ENCODE assay signal across 12 cellular contexts in the genomic region with DNA sequence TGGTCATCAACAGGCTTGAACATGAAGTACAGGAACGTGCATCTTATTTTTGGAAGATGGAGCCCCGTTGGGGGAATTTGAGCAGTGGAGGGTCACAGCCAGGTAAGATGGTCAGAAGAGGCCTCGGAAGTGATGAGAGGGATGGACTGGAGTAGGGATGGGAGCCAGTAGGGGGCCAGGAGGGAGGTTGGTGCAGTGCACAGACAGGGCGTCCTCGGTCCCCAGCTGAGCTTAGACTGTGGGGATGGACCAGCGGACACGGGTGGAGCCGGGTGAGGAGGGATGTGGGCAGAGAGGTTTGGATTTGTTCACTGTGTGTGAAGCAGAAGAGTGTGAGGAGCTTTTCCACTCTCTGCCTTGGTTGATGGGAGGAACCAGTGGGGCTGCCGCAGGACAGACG. TPM values are rescaled to one million over a fixed set of nuclear protein-coding genes. Genes with fewer than 3 reads are reported as not detected.
DNase-seq lines count a peak whose midpoint lies in the region; ATAC-seq, FAIRE-seq and TF ChIP-seq lines count a peak whose summit lies in the region.
"Had no signal": no experiment of that assay in that cellular context is flagged by ENCODE, and none has a peak within 500 bp of the region (broad histone marks: within the 10 kb centered on the region; RNA-seq: fewer than 3 reads in every experiment).

No MANE protein-coding gene starts in this region.

- WGBS in K562 (ENCODE audit: insufficient coverage, low coverage, missing lambda C conversion rate) = 67% methylated on average over 10 of the region's 10 CpGs

- peak; percentile 1 for TF ChIP-seq CTCF in cardiac muscle cell (IDR thresholded peaks at IDR 0.05; ENCODE audit: low read depth, low read length)
- TF ChIP-seq CTCF in K562 (IDR thresholded peaks at IDR 0.05 in 2 of 3, conservative IDR thresholded peaks at IDR 0.05 in 1 of 3; ENCODE audit: insufficient read depth in 2 of 3, low read depth in 1 of 3, low read length in 3 of 3) = 0 out of 6 replicates have a peak, but pooled peaks of 1 of the 3 experiments have one; percentile 14
- no peak for TF ChIP-seq CTCF in upper lobe of right lung (IDR thresholded peaks at IDR 0.05)

- no peak overlapping the region for H3K4me3 ChIP-seq in cardiac muscle cell
- H3K4me3 ChIP-seq in K562 = no peak overlapping the region
- no peak overlapping the region for H3K4me3 ChIP-seq in mucosa of stomach (ENCODE audit: low read length)
- H3K4me3 ChIP-seq in upper lobe of right lung = peak overlapping the region; percentile 12
- H3K4me3 ChIP-seq: HAP-1 had no signal

- POLR2A ChIA-PET in K562 (lab: Yijun Ruan, JAX) = interaction anchor here (0.6 to 7.0 kb wide), 10 partner anchors 10 to 185 kb away, joined by 3 to 66 read pairs (median 4); partner anchors contain the start of genes LILRB3, MBOAT7, RPS9 and TSEN34

- no TSS peak for BruUV-seq in K562 (replicated peaks; lab: Mats Ljungman, UMichigan)

- TF ChIP-seq EP300 in K562 (IDR thresholded peaks at IDR 0.05; ENCODE audit: low read length) = no peak

- no peak for ATAC-seq in K562
- no peak for ATAC-seq in upper lobe of right lung

- intact Hi-C loops in cardiac septum (cut with DNase I) (no loop called here), K562 (cut with micrococcal nuclease) (loop anchor here (2.0 kb wide), 1 partner anchor 20 kb away; no protein-coding TSS in a partner anchor), upper lobe of right lung (cut with DNase I) (no loop called here)

- no peak for DNase-seq in cardiac muscle cell (ENCODE audit: low read depth in 1 of 2, low spot score in 1 of 2)
- no peak for DNase-seq in cardiac septum (ENCODE audit: low spot score)
- DNase-seq in K562 (ENCODE audit: extremely low read depth in 1 of 4, low spot score in 3 of 4) = no peak
- DNase-seq in upper lobe of right lung = no peak
- no peak for DNase-seq in COLO668 (lab: John Stamatoyannopoulos, UW; ENCODE audit: unreplicated experiment)
- no peak for DNase-seq in SHP77 treated with DMSO at 0.1 percent for 48 hours (lab: John Stamatoyannopoulos, UW)
- no peak for DNase-seq in globus pallidus (ENCODE audit: low spot score)
- DNase-seq: AML-193, NCI-H446, SHP77 had no signal

- TF ChIP-seq POLR2A in K562 (conservative IDR thresholded peaks at IDR 0.05) = no peak; the same call in 1 of the 2 replicates

- no peak for TF ChIP-seq RAD21 in K562 (CRISPR knock-in tag; conservative IDR thresholded peaks at IDR 0.05 in 1 of 2, IDR thresholded peaks at IDR 0.05 in 1 of 2)

- H3K27me3 ChIP-seq in cardiac muscle cell (no peaks in the 10 kb centered on the region), K562 (ENCODE audit: control insufficient read depth in 2 of 2, insufficient read depth in 2 of 2, low read length in 2 of 2) (no peaks in the 10 kb centered on the region), mucosa of stomach (ENCODE audit: control insufficient read depth, insufficient read depth, low read length) (no peaks in the 10 kb centered on the region), upper lobe of right lung (no peaks in the 10 kb centered on the region)

- H3K4me2 ChIP-seq in K562 (ENCODE audit: insufficient read depth, low read length) = peak overlapping the region; percentile 60

- in situ Hi-C loops in K562 (cut with MboI) = no loop called here

- H3K36me3 ChIP-seq in cardiac muscle cell (peaks cover 20% of the 10 kb centered on the region), K562 (ENCODE audit: control insufficient read depth, insufficient read depth, low read length) (peaks cover 39% of the 10 kb centered on the region), mucosa of stomach (ENCODE audit: control insufficient read depth, insufficient read depth, low read length) (peaks cover 9% of the 10 kb centered on the region), upper lobe of right lung (peaks cover 17% of the 10 kb centered on the region)

- peaks cover 46% of the 10 kb centered on the region for H3K79me2 ChIP-seq in K562 (ENCODE audit: control insufficient read depth, insufficient read depth, low read length)

- peak overlapping the region; percentile 44; the same call in 1 of the 2 replicates for H2AFZ ChIP-seq in K562 (ENCODE audit: low read depth, low read length)

- H3K27ac ChIP-seq in cardiac muscle cell = peak overlapping the region; percentile 85
- peak overlapping the region; percentile 76 for H3K27ac ChIP-seq in K562 (ENCODE audit: extremely low read depth, low read depth, low read length)
- H3K27ac ChIP-seq in upper lobe of right lung = peak overlapping the region; percentile 92

- peak overlapping the region; percentile 11 to 24; a peak in 2 of 4 replicates for H3K9ac ChIP-seq in K562 (ENCODE audit: insufficient read depth in 1 of 2, low read depth in 2 of 2, low read length in 2 of 2)
- peak overlapping the region; percentile 8 for H3K9ac ChIP-seq in mucosa of stomach (ENCODE audit: low read length)

- peaks cover 39% of the 10 kb centered on the region for H3K4me1 ChIP-seq in cardiac muscle cell (ENCODE audit: low read depth)
- H3K4me1 ChIP-seq in K562 (replicated peaks in 1 of 2; ENCODE audit: control insufficient read depth in 2 of 2, insufficient read depth in 2 of 2, low read length in 2 of 2) = peaks cover 52 to 67% of the 10 kb centered on the region in 2 experiments
- peaks cover 43% of the 10 kb centered on the region for H3K4me1 ChIP-seq in mucosa of stomach (ENCODE audit: control insufficient read depth, insufficient read depth, low read length)
- peaks cover 50% of the 10 kb centered on the region for H3K4me1 ChIP-seq in upper lobe of right lung

- CTCF ChIA-PET in K562 (lab: Yijun Ruan, JAX; ENCODE audit: low intra/inter-chr PET ratio) = no interaction called here

- no peak for FAIRE-seq in K562 (lab: Jason Lieb, UNC)

- peaks cover 20% of the 10 kb centered on the region for H3K9me1 ChIP-seq in K562 (ENCODE audit: control insufficient read depth, insufficient read depth, low read length)

- H3K9me3 ChIP-seq in cardiac muscle cell (ENCODE audit: low read depth) = no peaks in the 10 kb centered on the region
- no peaks in the 10 kb centered on the region for H3K9me3 ChIP-seq in K562 (replicated peaks; ENCODE audit: control insufficient read depth, insufficient read depth, low read depth, low read length)
- no peaks in the 10 kb centered on the region for H3K9me3 ChIP-seq in mucosa of stomach (ENCODE audit: control insufficient read depth, low read length)
- no peaks in the 10 kb centered on the region for H3K9me3 ChIP-seq in upper lobe of right lung
- H3K9me3 ChIP-seq: HAP-1 had no signal

- H4K20me1 ChIP-seq in K562 (replicated peaks; ENCODE audit: control insufficient read depth, insufficient read depth, low read length) = peaks cover 47% of the 10 kb centered on the region

RNA-seq across cellular contexts. Expression of gene RPS9, which starts 10.6 kb away (rescaled TPM):
- 1,874 and 2,216 TPM in 2 replicates for total RNA-seq in cardiac muscle cell
- polyA plus RNA-seq in cardiac muscle cell = 433 and 451 TPM in 2 replicates
- total RNA-seq in cardiac septum = 615 TPM
- 331 and 680 TPM in 2 replicates for total RNA-seq in K562 (2011; cell fraction: chromatin; rRNA removed; ENCODE audit: low replicate concordance)
- 909 and 1,212 TPM in 2 replicates for total RNA-seq in K562 (2011; cell fraction: nucleolus; rRNA removed)
- total RNA-seq in K562 (2011; cell fraction: nucleoplasm; rRNA removed) = 945 and 1,251 TPM in 2 replicates
- total RNA-seq in K562 (2014; rRNA removed) = 4,156 and 4,613 TPM in 2 replicates
- 714 and 1,122 TPM in 2 replicates for total RNA-seq in K562 (2014; rRNA removed; fragmentation: Illumina TruSeq; extraction: Trizol)
- total RNA-seq in K562 (2015; rRNA removed; fragmentation: Illumina TruSeq; extraction: Trizol) = 1,777 and 1,782 TPM in 2 replicates
- 1,573 and 1,625 TPM in 2 replicates for total RNA-seq in K562 (2021)
- 1,792 and 2,151 TPM in 2 replicates for polyA plus RNA-seq in K562 (2011; rRNA removed)
- polyA plus RNA-seq in K562 (2011; cell fraction: cytosol; rRNA removed) = 3,305 and 3,579 TPM in 2 replicates
- polyA plus RNA-seq in K562 (2011; cell fraction: nucleus; rRNA removed) = 1,541 and 1,658 TPM in 2 replicates
- polyA plus RNA-seq in K562 (2012) = 3,049 and 5,076 TPM in 2 replicates
- 2,256 and 3,393 TPM in 2 replicates for polyA plus RNA-seq in K562 (2014; fragmentation: Illumina TruSeq; extraction: Trizol)
- 100 to 1,000 TPM; 456 to 490 TPM for polyA plus RNA-seq in K562 (2014; fragmentation: Nextera tagmentation; extraction: Ambion mirVana)
- polyA plus RNA-seq in K562 (2014; rRNA removed) = 3,325 and 5,114 TPM in 2 replicates
- 287 and 381 TPM in 2 replicates for polyA minus RNA-seq in K562 (2011; rRNA and poly(A)+ RNA removed)
- polyA minus RNA-seq in K562 (2011; cell fraction: cytosol; rRNA and poly(A)+ RNA removed) = 464 and 517 TPM in 2 replicates
- polyA minus RNA-seq in K562 (2011; cell fraction: nucleus; rRNA and poly(A)+ RNA removed) = 240 and 304 TPM in 2 replicates
- 1,039 TPM for total RNA-seq in upper lobe of right lung

RNA-seq across cellular contexts. Expression of gene LILRB3, which starts 11.6 kb away (rescaled TPM):
- total RNA-seq in cardiac muscle cell (0.27 and 0.49 TPM in 2 replicates), cardiac septum (2.7 TPM), K562 (2014; rRNA removed) (not detected in 2 replicates), K562 (2014; rRNA removed; fragmentation: Illumina TruSeq; extraction: Trizol) (not detected in 2 replicates), K562 (2015; rRNA removed; fragmentation: Illumina TruSeq; extraction: Trizol) (not detected in 2 replicates), K562 (2021) (not detected in 2 replicates), upper lobe of right lung (61.5 TPM)
- polyA plus RNA-seq in cardiac muscle cell (0.84 and 0.98 TPM in 2 replicates), K562 (2011; rRNA removed) (not detected in 2 replicates), K562 (2014; fragmentation: Illumina TruSeq; extraction: Trizol) (not detected in 2 replicates), K562 (2014; fragmentation: Nextera tagmentation; extraction: Ambion mirVana) (under 1 TPM in 1 of 2 experiments, not detected in 1; 0.01 TPM), K562 (2014; rRNA removed) (0.09 TPM in 1 of 2 replicates, not detected in the other)
- total RNA-seq in K562 (2011; cell fraction: chromatin; rRNA removed; ENCODE audit: low replicate concordance) = not detected in 2 replicates
- not detected in 2 replicates for total RNA-seq in K562 (2011; cell fraction: nucleolus; rRNA removed)
- total RNA-seq in K562 (2011; cell fraction: nucleoplasm; rRNA removed) = not detected in 2 replicates
- polyA plus RNA-seq in K562 (2011; cell fraction: cytosol; rRNA removed) = not detected in 2 replicates
- polyA plus RNA-seq in K562 (2011; cell fraction: nucleus; rRNA removed) = 0.18 TPM in 1 of 2 replicates, not detected in the other
- polyA plus RNA-seq in K562 (2012) = 0.21 and 0.56 TPM in 2 replicates
- polyA minus RNA-seq in K562 (2011; rRNA and poly(A)+ RNA removed) = not detected in 2 replicates
- polyA minus RNA-seq in K562 (2011; cell fraction: cytosol; rRNA and poly(A)+ RNA removed) = not detected in 2 replicates
- not detected in 2 replicates for polyA minus RNA-seq in K562 (2011; cell fraction: nucleus; rRNA and poly(A)+ RNA removed)

RNA-seq across cellular contexts. Expression of gene TSEN34, which starts 20.1 kb away (rescaled TPM):
- 113 and 130 TPM in 2 replicates for total RNA-seq in cardiac muscle cell
- polyA plus RNA-seq in cardiac muscle cell = 114 and 129 TPM in 2 replicates
- 22.6 TPM for total RNA-seq in cardiac septum
- total RNA-seq in K562 (2011; cell fraction: chromatin; rRNA removed; ENCODE audit: low replicate concordance) = 6.2 and 16.5 TPM in 2 replicates
- 24.2 and 25.2 TPM in 2 replicates for total RNA-seq in K562 (2011; cell fraction: nucleolus; rRNA removed)
- total RNA-seq in K562 (2011; cell fraction: nucleoplasm; rRNA removed) = 10.4 and 11.7 TPM in 2 replicates
- 48.3 and 52.3 TPM in 2 replicates for total RNA-seq in K562 (2014; rRNA removed)
- total RNA-seq in K562 (2014; rRNA removed; fragmentation: Illumina TruSeq; extraction: Trizol) = 11.0 and 15.9 TPM in 2 replicates
- total RNA-seq in K562 (2015; rRNA removed; fragmentation: Illumina TruSeq; extraction: Trizol) = 32.8 and 34.3 TPM in 2 replicates
- 43.7 and 45.7 TPM in 2 replicates for total RNA-seq in K562 (2021)
- polyA plus RNA-seq in K562 (2011; rRNA removed) = 29.5 and 39.8 TPM in 2 replicates
- polyA plus RNA-seq in K562 (2011; cell fraction: cytosol; rRNA removed) = 70.3 and 121 TPM in 2 replicates
- polyA plus RNA-seq in K562 (2011; cell fraction: nucleus; rRNA removed) = 32.8 and 33.9 TPM in 2 replicates
- 30.6 and 41.6 TPM in 2 replicates for polyA plus RNA-seq in K562 (2012)
- 15.6 and 34.6 TPM in 2 replicates for polyA plus RNA-seq in K562 (2014; fragmentation: Illumina TruSeq; extraction: Trizol)
- polyA plus RNA-seq in K562 (2014; fragmentation: Nextera tagmentation; extraction: Ambion mirVana) = 1 to 10 TPM; 3.1 to 3.9 TPM
- polyA plus RNA-seq in K562 (2014; rRNA removed) = 57.6 and 59.9 TPM in 2 replicates
- polyA minus RNA-seq in K562 (2011; rRNA and poly(A)+ RNA removed) = 8.6 and 12.1 TPM in 2 replicates
- polyA minus RNA-seq in K562 (2011; cell fraction: cytosol; rRNA and poly(A)+ RNA removed) = 18.6 and 27.7 TPM in 2 replicates
- 6.5 and 8.9 TPM in 2 replicates for polyA minus RNA-seq in K562 (2011; cell fraction: nucleus; rRNA and poly(A)+ RNA removed)
- 34.7 TPM for total RNA-seq in upper lobe of right lung

RNA-seq across cellular contexts. Expression of gene MBOAT7, which starts 21.8 kb away (rescaled TPM):
- total RNA-seq in cardiac muscle cell (131 and 134 TPM in 2 replicates), cardiac septum (24.3 TPM), K562 (2014; rRNA removed) (87.0 and 104 TPM in 2 replicates), K562 (2014; rRNA removed; fragmentation: Illumina TruSeq; extraction: Trizol) (15.4 and 18.2 TPM in 2 replicates), K562 (2015; rRNA removed; fragmentation: Illumina TruSeq; extraction: Trizol) (56.1 and 60.7 TPM in 2 replicates), K562 (2021) (153 and 160 TPM in 2 replicates), upper lobe of right lung (57.9 TPM)
- polyA plus RNA-seq in cardiac muscle cell (118 and 128 TPM in 2 replicates), K562 (2011; rRNA removed) (30.3 and 85.5 TPM in 2 replicates), K562 (2014; fragmentation: Illumina TruSeq; extraction: Trizol) (79.6 and 108 TPM in 2 replicates), K562 (2014; fragmentation: Nextera tagmentation; extraction: Ambion mirVana) (1 to 10 TPM; 1.4 to 2.6 TPM), K562 (2014; rRNA removed) (79.2 and 92.4 TPM in 2 replicates)
- total RNA-seq in K562 (2011; cell fraction: chromatin; rRNA removed; ENCODE audit: low replicate concordance) = 69.6 and 252 TPM in 2 replicates
- 206 and 229 TPM in 2 replicates for total RNA-seq in K562 (2011; cell fraction: nucleolus; rRNA removed)
- total RNA-seq in K562 (2011; cell fraction: nucleoplasm; rRNA removed) = 169 and 219 TPM in 2 replicates
- 53.9 and 134 TPM in 2 replicates for polyA plus RNA-seq in K562 (2011; cell fraction: cytosol; rRNA removed)
- polyA plus RNA-seq in K562 (2011; cell fraction: nucleus; rRNA removed) = 78.0 and 150 TPM in 2 replicates
- 134 and 209 TPM in 2 replicates for polyA plus RNA-seq in K562 (2012)
- polyA minus RNA-seq in K562 (2011; rRNA and poly(A)+ RNA removed) = 16.9 and 19.4 TPM in 2 replicates
- 91.7 and 110 TPM in 2 replicates for polyA minus RNA-seq in K562 (2011; cell fraction: cytosol; rRNA and poly(A)+ RNA removed)
- 39.8 and 40.0 TPM in 2 replicates for polyA minus RNA-seq in K562 (2011; cell fraction: nucleus; rRNA and poly(A)+ RNA removed)

RNA-seq across cellular contexts. Expression of gene LILRA6, which starts 31.4 kb away (rescaled TPM):
- total RNA-seq in cardiac muscle cell (0.15 and 0.18 TPM in 2 replicates), cardiac septum (2.7 TPM), K562 (2014; rRNA removed) (not detected in 2 replicates), K562 (2014; rRNA removed; fragmentation: Illumina TruSeq; extraction: Trizol) (not detected in 2 replicates), K562 (2015; rRNA removed; fragmentation: Illumina TruSeq; extraction: Trizol) (not detected in 2 replicates), K562 (2021) (not detected in 2 replicates), upper lobe of right lung (21.4 TPM)
- polyA plus RNA-seq in cardiac muscle cell (0.27 TPM in 1 of 2 replicates, not detected in the other), K562 (2011; rRNA removed) (not detected in 2 replicates), K562 (2014; fragmentation: Illumina TruSeq; extraction: Trizol) (not detected in 2 replicates), K562 (2014; fragmentation: Nextera tagmentation; extraction: Ambion mirVana) (under 1 TPM in 1 of 2 experiments, not detected in 1; 0.03 TPM), K562 (2014; rRNA removed) (not detected in 2 replicates)
- total RNA-seq in K562 (2011; cell fraction: chromatin; rRNA removed; ENCODE audit: low replicate concordance) = not detected in 2 replicates
- not detected in 2 replicates for total RNA-seq in K562 (2011; cell fraction: nucleolus; rRNA removed)
- not detected in 2 replicates for total RNA-seq in K562 (2011; cell fraction: nucleoplasm; rRNA removed)
- polyA plus RNA-seq in K562 (2011; cell fraction: cytosol; rRNA removed) = not detected in 2 replicates
- 0.07 and 0.11 TPM in 2 replicates for polyA plus RNA-seq in K562 (2011; cell fraction: nucleus; rRNA removed)
- 0.12 and 0.21 TPM in 2 replicates for polyA plus RNA-seq in K562 (2012)
- not detected in 2 replicates for polyA minus RNA-seq in K562 (2011; rRNA and poly(A)+ RNA removed)
- not detected in 2 replicates for polyA minus RNA-seq in K562 (2011; cell fraction: cytosol; rRNA and poly(A)+ RNA removed)
- not detected in 2 replicates for polyA minus RNA-seq in K562 (2011; cell fraction: nucleus; rRNA and poly(A)+ RNA removed)

Comparison
In these comparisons a context has a peak if more than half of its experiments do, and no peak if none do; other contexts are left out.
1. RNA of gene LILRB3, which starts 11.6 kb away (total RNA-seq): 61.5 TPM in upper lobe of right lung (single experiment); 2.7 TPM in cardiac septum (single experiment), 0.27 to 0.49 TPM in cardiac muscle cell and not detected in K562; every median in the first group is over 10 times any median in the second.
2. Peak in every context shown above with its lines, with median percentiles within 50 percentile points of each other: H3K27ac ChIP-seq.